22 cellular contexts compared by ENCODE assay signal in the genomic region with DNA sequence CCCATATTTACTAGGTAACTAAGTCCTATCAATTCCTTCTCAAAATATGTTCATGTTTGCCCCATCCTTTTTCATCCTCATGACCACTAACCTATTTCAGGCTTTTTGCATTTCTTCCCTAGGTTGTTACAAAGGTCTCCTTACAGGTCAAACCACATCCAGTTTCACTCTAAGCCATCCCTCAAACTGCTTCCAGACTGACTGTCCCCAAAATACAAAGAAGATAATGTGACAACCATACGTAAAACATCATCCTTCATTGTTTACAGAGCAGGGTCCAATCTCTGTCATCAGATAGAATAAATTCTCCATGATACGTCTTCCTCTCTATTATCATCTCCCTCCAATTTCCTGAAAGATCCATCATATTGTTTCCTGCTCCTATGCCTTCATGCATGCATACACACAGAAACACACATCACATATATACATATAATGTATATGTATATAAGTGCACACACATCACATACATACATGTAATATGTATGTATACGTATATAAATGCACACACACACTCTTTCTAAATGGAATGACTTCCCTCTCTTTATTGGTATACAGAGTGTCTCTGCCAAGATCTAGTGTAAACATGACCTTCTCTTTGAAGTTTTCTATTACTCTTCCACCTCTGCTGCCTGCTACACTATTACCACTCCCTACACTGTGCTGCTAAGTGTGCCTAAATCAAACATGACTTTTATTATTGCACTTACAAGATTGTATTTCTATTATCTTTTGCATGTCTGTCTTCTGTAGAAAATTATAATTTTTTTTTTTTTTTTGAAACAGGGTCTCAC.
"Had no signal": no experiment of that assay in that cellular context is flagged by ENCODE, and none has a peak within 500 bp of the region (broad histone marks: within the 10 kb centered on the region; RNA-seq: fewer than 3 reads in every experiment).

No MANE protein-coding gene starts in this region.

- H3K9me3 ChIP-seq: colonic mucosa, testis had no signal

- H3K27me3 ChIP-seq: colonic mucosa, testis had no signal

- H3K79me2 ChIP-seq: parathyroid adenoma had no signal

- H3K9me3 Mint-ChIP-seq: activated naive CD4-positive, alpha-beta T cell treated with anti-CD3 and anti-CD28 coated beads, Interleukin-2, amount 10 ng/mL, durations not matched to agents 7 days and 5 days; activated naive CD8-positive, alpha-beta T cell treated with anti-CD3 and anti-CD28 coated beads, Interleukin-2, amount 50 U/mL, for 24 hours; central memory CD8-positive, alpha-beta T cell; memory B cell; natural killer cell; stimulated activated effector memory CD8-positive, alpha-beta T cell treated with anti-CD3 and anti-CD28 coated beads, Interleukin-12 subunit alpha, Interleukin-12 subunit beta, amount 100 ng/mL, for 72 hours had no signal

- H2AFZ ChIP-seq: parathyroid adenoma had no signal

- H3K27ac ChIP-seq: colonic mucosa, parathyroid adenoma, testis had no signal

- DNase-seq: activated CD4-positive, alpha-beta T cell treated with anti-CD3 and anti-CD28 coated beads, Interleukin-2, amount 50 U/mL, for 1 hour; activated CD8-positive, alpha-beta memory T cell treated with anti-CD3 and anti-CD28 coated beads, Interleukin-2, amount 50 U/mL, for 4 hours; activated naive CD4-positive, alpha-beta T cell treated with anti-CD3 and anti-CD28 coated beads, Interleukin-2, amount 10 ng/mL, durations not matched to agents 7 days and 5 days; activated naive CD8-positive, alpha-beta T cell treated with anti-CD3 and anti-CD28 coated beads, Interleukin-2, amount 50 U/mL, for 24 hours; activated T-cell treated with anti-CD3 and anti-CD28 coated beads, Interleukin-2, amount 50 U/mL, for 4 hours; anterior cingulate cortex; colonic mucosa; foreskin melanocyte; glutamatergic neuron; hypothalamus; left ventricle myocardium superior; natural killer cell; stimulated activated CD4-positive, alpha-beta T cell treated with anti-CD3 and anti-CD28 coated beads, Interleukin-4, amount 100 ng/mL, for 24 hours; T-cell; testis had no signal

- H3K36me3 Mint-ChIP-seq: activated naive CD4-positive, alpha-beta T cell treated with anti-CD3 and anti-CD28 coated beads, Interleukin-2, amount 10 ng/mL, durations not matched to agents 7 days and 5 days; brain; memory B cell; natural killer cell; stimulated activated effector memory CD8-positive, alpha-beta T cell treated with anti-CD3 and anti-CD28 coated beads, Interleukin-12 subunit alpha, Interleukin-12 subunit beta, amount 100 ng/mL, for 72 hours; T-cell had no signal

- ATAC-seq: activated CD4-positive, CD25-positive, alpha-beta regulatory T cell treated with anti-CD3 and anti-CD28 coated beads, Interleukin-2, amount 50 U/mL, for 24 hours; activated naive CD8-positive, alpha-beta T cell treated with anti-CD3 and anti-CD28 coated beads, Interleukin-2, amount 50 U/mL, for 24 hours; activated T-cell treated with anti-CD3 and anti-CD28 coated beads, Interleukin-2, amount 50 U/mL, for 4 hours; left ventricle myocardium superior; natural killer cell; sciatic nerve; stimulated activated effector memory CD8-positive, alpha-beta T cell treated with anti-CD3 and anti-CD28 coated beads, Interleukin-12 subunit alpha, Interleukin-12 subunit beta, amount 100 ng/mL, for 72 hours; T-cell had no signal

- H3K27ac Mint-ChIP-seq: activated naive CD4-positive, alpha-beta T cell treated with anti-CD3 and anti-CD28 coated beads, Interleukin-2, amount 10 ng/mL, durations not matched to agents 7 days and 5 days; activated naive CD8-positive, alpha-beta T cell treated with anti-CD3 and anti-CD28 coated beads, Interleukin-2, amount 50 U/mL, for 24 hours; brain; memory B cell; natural killer cell; stimulated activated effector memory CD8-positive, alpha-beta T cell treated with anti-CD3 and anti-CD28 coated beads, Interleukin-12 subunit alpha, Interleukin-12 subunit beta, amount 100 ng/mL, for 72 hours; T-cell had no signal

- H3K36me3 ChIP-seq: colonic mucosa had no signal

- H3K27me3 Mint-ChIP-seq: brain had no signal

- H3K4me3 ChIP-seq: colonic mucosa, testis had no signal

- H3K4me3 Mint-ChIP-seq: activated naive CD4-positive, alpha-beta T cell treated with anti-CD3 and anti-CD28 coated beads, Interleukin-2, amount 10 ng/mL, durations not matched to agents 7 days and 5 days; activated naive CD8-positive, alpha-beta T cell treated with anti-CD3 and anti-CD28 coated beads, Interleukin-2, amount 50 U/mL, for 24 hours; activated T-cell treated with anti-CD3 and anti-CD28 coated beads, Interleukin-2, amount 50 U/mL, for 4 hours; brain; central memory CD8-positive, alpha-beta T cell; memory B cell; natural killer cell; stimulated activated effector memory CD8-positive, alpha-beta T cell treated with anti-CD3 and anti-CD28 coated beads, Interleukin-12 subunit alpha, Interleukin-12 subunit beta, amount 100 ng/mL, for 72 hours; T-cell had no signal

- H3K9ac ChIP-seq: parathyroid adenoma had no signal

- H3K4me1 ChIP-seq: colonic mucosa, parathyroid adenoma, testis had no signal

- H3K4me1 Mint-ChIP-seq: activated naive CD8-positive, alpha-beta T cell treated with anti-CD3 and anti-CD28 coated beads, Interleukin-2, amount 50 U/mL, for 24 hours; central memory CD8-positive, alpha-beta T cell; memory B cell; natural killer cell; stimulated activated effector memory CD8-positive, alpha-beta T cell treated with anti-CD3 and anti-CD28 coated beads, Interleukin-12 subunit alpha, Interleukin-12 subunit beta, amount 100 ng/mL, for 72 hours; T-cell had no signal
